ENCODE assay signal across 10 cellular contexts in genomic region chr2:102155703-102156515, GRCh38. TPM values are rescaled to one million over a fixed set of nuclear protein-coding genes. Genes with fewer than 3 reads are reported as not detected.
DNase-seq lines count a peak whose midpoint lies in the region; ATAC-seq, FAIRE-seq and TF ChIP-seq lines count a peak whose summit lies in the region.
"Had no signal": no experiment of that assay in that cellular context is flagged by ENCODE, and none has a peak within 500 bp of the region (broad histone marks: within the 10 kb centered on the region; RNA-seq: fewer than 3 reads in every experiment).

No MANE protein-coding gene starts in this region.

- no peak for TF ChIP-seq CTCF in esophagus muscularis mucosa (IDR thresholded peaks at IDR 0.05)

- WGBS in esophagus muscularis mucosa, result 70% methylated on average over 6 of the region's 6 CpGs

- no peaks in the 10 kb centered on the region for H3K27me3 ChIP-seq in esophagus muscularis mucosa

- H3K27ac ChIP-seq in esophagus muscularis mucosa (replicated peaks in 1 of 4), result peak overlapping the region; percentile 52 to 70 (median 64)

- ATAC-seq in GM21723 (IDR thresholded peaks at IDR 0.05; ENCODE audit: unreplicated experiment) (no peak), HG02885 (IDR thresholded peaks at IDR 0.05; ENCODE audit: poor library complexity, unreplicated experiment) (no peak)

- intact Hi-C loops in esophagus muscularis mucosa (cut with DNase I), result no loop called here

- no peak for TF ChIP-seq EP300 in esophagus muscularis mucosa (IDR thresholded peaks at IDR 0.05)

- DNase-seq in SIG-M5 treated with dmso at 0.1 percent for 504 hours (lab: John Stamatoyannopoulos, UW; ENCODE audit: unreplicated experiment) (peak; percentile 72), SIG-M5 (lab: John Stamatoyannopoulos, UW) (no peak), esophagus muscularis mucosa (ENCODE audit: extremely low spot score) (no peak), myocyte (ENCODE audit: low read depth) (peak; percentile 56), GM12892 (ENCODE audit: insufficient read length) (no peak), NCI-H226 (no peak)

- TF ChIP-seq POLR2A in esophagus muscularis mucosa (IDR thresholded peaks at IDR 0.05; ENCODE audit: low read depth) (no peak), GM12892 (IDR thresholded peaks at IDR 0.05; ENCODE audit: low read depth, low read length) (no peak)

- no peak overlapping the region for H3K4me3 ChIP-seq in esophagus muscularis mucosa

- no peak for FAIRE-seq in GM12892 (lab: Jason Lieb, UNC)
- FAIRE-seq: GM19239 had no signal

- H3K9me3 ChIP-seq in esophagus muscularis mucosa, result no peaks in the 10 kb centered on the region

- H3K36me3 ChIP-seq in esophagus muscularis mucosa, result peaks cover 16 to 62% (median 29%) of the 10 kb centered on the region in 4 donors

- H3K4me1 ChIP-seq in esophagus muscularis mucosa, result peaks cover 10 to 27% (median 13%) of the 10 kb centered on the region in 4 donors

RNA-seq across cellular contexts. Expression of gene IL1R1, which starts 13.4 kb away (rescaled TPM):
- total RNA-seq in esophagus muscularis mucosa (100 to 1,000 TPM in 1 of 4 donors, 10 to 100 TPM in 3; 41.5 to 157 (median 56.6) TPM), myocyte (12.9 and 13.9 TPM in 2 replicates)
- 5.9 TPM for polyA plus RNA-seq in myocyte (2012)
- polyA plus RNA-seq in GM12892 (2012; ENCODE audit: missing spikeins), result 0.40 TPM

RNA-seq across cellular contexts. Expression of gene IL1RL2, which starts 30.9 kb away (rescaled TPM):
- under 1 TPM in 3 of 4 donors, not detected in 1; 0.19 to 0.92 (median 0.66) TPM for total RNA-seq in esophagus muscularis mucosa
- 0.11 TPM in 1 of 2 replicates, not detected in the other for total RNA-seq in myocyte
- polyA plus RNA-seq in myocyte (2012), result 0.25 TPM
- polyA plus RNA-seq in GM12892 (2012; ENCODE audit: missing spikeins), result not detected
- total RNA-seq: A673 had no signal

Comparison
In these comparisons a context has a peak if more than half of its experiments do, and no peak if none do; other contexts are left out.
1. DNase-seq: peak in SIG-M5 treated with dmso at 0.1 percent for 504 hours (single experiment) and myocyte (single experiment); none in SIG-M5 (single experiment), esophagus muscularis mucosa (single experiment), GM12892 (single experiment) and NCI-H226 (single experiment).